7 cellular contexts compared by ENCODE assay signal in the genomic region with DNA sequence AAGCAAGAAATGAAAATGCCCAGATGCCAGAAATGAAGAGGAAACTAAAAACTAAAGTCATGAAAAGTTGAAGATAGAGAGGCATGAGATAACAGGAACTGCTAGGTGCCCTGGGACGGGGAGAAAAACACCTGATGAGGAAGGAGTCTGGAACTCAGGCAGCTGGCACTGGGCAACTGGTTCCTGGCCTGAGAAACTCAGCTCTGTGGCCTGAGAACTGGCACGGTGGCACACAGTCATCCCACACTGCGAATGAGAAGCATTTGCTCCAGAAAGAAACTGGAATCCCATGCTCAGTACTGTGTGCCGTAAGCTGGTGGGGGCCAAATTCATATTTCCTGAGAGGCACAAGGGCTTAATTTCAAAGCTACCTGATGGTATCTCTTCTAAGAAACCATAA.
"Had no signal": no experiment of that assay in that cellular context is flagged by ENCODE, and none has a peak within 500 bp of the region (broad histone marks: within the 10 kb centered on the region; RNA-seq: fewer than 3 reads in every experiment).

No MANE protein-coding gene starts in this region.

- ATAC-seq: HepG2, K562 had no signal

- H3K27ac ChIP-seq: HL-60 had no signal

- H3K4me3 Mint-ChIP-seq: IgD-negative memory B cell had no signal

- H3K4me3 ChIP-seq: K562 had no signal

- DNase-seq: IMR-90, KBM-7, KG1 had no signal

- H3K4me1 Mint-ChIP-seq: IgD-negative memory B cell had no signal

- H3K27ac Mint-ChIP-seq: IgD-negative memory B cell had no signal
